In genomic region chr17:62064791-62065563, GRCh38 we compare ENCODE assay signal across 1 cellular context.
TF ChIP-seq lines count a peak whose summit lies in the region.

MED13 (minus strand) TSS chr17:62065278; CDS start chr17:62065205, 73 bp downstream.

TF ChIP-seq in H1, 55 proteins besides CTCF, POLR2A, EP300 and RAD21:
- no peak for TF ChIP-seq CBX5 (IDR thresholded peaks at IDR 0.05; ENCODE audit: low read depth, low read length)
- no peak for TF ChIP-seq BACH1 (IDR thresholded peaks at IDR 0.05; ENCODE audit: low read length)
- no peak for TF ChIP-seq BCL11A (IDR thresholded peaks at IDR 0.05; ENCODE audit: low read depth in 2 of 2, low read length in 2 of 2)
- TF ChIP-seq FOSL1 (IDR thresholded peaks at IDR 0.05; ENCODE audit: insufficient read depth, low read depth, low read length): no peak
- no peak for TF ChIP-seq SRF (IDR thresholded peaks at IDR 0.05; ENCODE audit: low read depth, low read length)
- no peak for TF ChIP-seq CHD2 (IDR thresholded peaks at IDR 0.05; ENCODE audit: low read length)
- no peak for TF ChIP-seq MAX (IDR thresholded peaks at IDR 0.05)
- TF ChIP-seq YY1 (IDR thresholded peaks at IDR 0.05; ENCODE audit: low read depth, low read length): peak; percentile 68; the same call in 1 of the 2 replicates
- TF ChIP-seq SP1 (IDR thresholded peaks at IDR 0.05; ENCODE audit: low read depth, low read length): no peak
- no peak for TF ChIP-seq NRF1 (IDR thresholded peaks at IDR 0.05; ENCODE audit: low read depth, low read length)
- TF ChIP-seq POLR2AphosphoS5 (IDR thresholded peaks at IDR 0.05; ENCODE audit: low read depth, low read length): peak; percentile 39; the same call in 1 of the 2 replicates
- TF ChIP-seq GTF2F1 (IDR thresholded peaks at IDR 0.05; ENCODE audit: borderline replicate concordance, low read depth, low read length): no peak
- TF ChIP-seq TBP (IDR thresholded peaks at IDR 0.05; ENCODE audit: low read depth, low read length): no peak
TF ChIP-seq in H1: peak in this region for 2.
